Comparison of ENCODE assay signal across 9 cellular contexts in genomic region chrX:40877869-40878268, GRCh38.
DNase-seq lines count a peak whose midpoint lies in the region; ATAC-seq and TF ChIP-seq lines count a peak whose summit lies in the region.
"Had no signal": no experiment of that assay in that cellular context is flagged by ENCODE, and none has a peak within 500 bp of the region (broad histone marks: within the 10 kb centered on the region; RNA-seq: fewer than 3 reads in every experiment).

No MANE protein-coding gene starts in this region.

- H3K36me3 Mint-ChIP-seq in activated CD8-positive, alpha-beta T cell treated with anti-CD3 and anti-CD28 coated beads for 36 hours (ENCODE audit: low read depth) = no peaks in the 10 kb centered on the region
- H3K36me3 Mint-ChIP-seq: activated naive CD4-positive, alpha-beta T cell treated with anti-CD3 and anti-CD28 coated beads, Interleukin-2, amount 50 U/mL, for 24 hours had no signal

- peaks cover 3% of the 10 kb centered on the region for H3K4me1 Mint-ChIP-seq in activated CD8-positive, alpha-beta T cell treated with anti-CD3 and anti-CD28 coated beads for 36 hours (ENCODE audit: low read depth)

- H3K27me3 Mint-ChIP-seq in activated CD8-positive, alpha-beta T cell treated with anti-CD3 and anti-CD28 coated beads for 36 hours = no peaks in the 10 kb centered on the region
- H3K27me3 Mint-ChIP-seq: activated naive CD4-positive, alpha-beta T cell treated with anti-CD3 and anti-CD28 coated beads, Interleukin-2, amount 50 U/mL, for 24 hours had no signal

- H3K4me1 ChIP-seq in BE2C = no peaks in the 10 kb centered on the region
- H3K4me1 ChIP-seq in HAP-1 = peaks cover 28% of the 10 kb centered on the region

- intact Hi-C loops in activated CD8-positive, alpha-beta T cell treated with anti-CD3 and anti-CD28 coated beads for 36 hours (cut with micrococcal nuclease) = loop anchor here (10.0 kb wide), 1 partner anchor 237 kb away; no protein-coding TSS in a partner anchor

- CTCF ChIA-PET in activated CD8-positive, alpha-beta T cell treated with anti-CD3 and anti-CD28 coated beads for 36 hours (lab: Charles Lee) = interaction anchor here (0.9 to 2.1 kb wide), 8 partner anchors 14 to 382 kb away, joined by 3 to 17 read pairs (median 4); no protein-coding TSS in a partner anchor

- H3K36me3 ChIP-seq in BE2C (no peaks in the 10 kb centered on the region), HAP-1 (replicated peaks) (no peaks in the 10 kb centered on the region)

- in situ Hi-C loops in HAP-1 (cut with MboI; ENCODE audit: low sequenced_read_pairs) = no loop called here

- no peak for DNase-seq in BE2C
- peak; percentile 26 to 55 for DNase-seq in HAP-1 (ENCODE audit: low spot score in 2 of 2)
- no peak for DNase-seq in activated CD8-positive, alpha-beta T cell treated with anti-CD3 and anti-CD28 coated beads for 36 hours
- DNase-seq in left lobe of liver (ENCODE audit: low spot score) = no peak
- no peak for DNase-seq in activated T-cell treated with anti-CD3 and anti-CD28 coated beads, Interleukin-2, amount 50 U/mL, for 48 hours
- no peak for DNase-seq in stimulated activated CD4-positive, alpha-beta T cell treated with anti-CD3 and anti-CD28 coated beads, Interleukin-2, amount 100 ng/mL, for 48 hours

- no peak overlapping the region for H3K27ac Mint-ChIP-seq in activated CD8-positive, alpha-beta T cell treated with anti-CD3 and anti-CD28 coated beads for 36 hours
- H3K27ac Mint-ChIP-seq: activated naive CD4-positive, alpha-beta T cell treated with anti-CD3 and anti-CD28 coated beads, Interleukin-2, amount 50 U/mL, for 24 hours had no signal

- POLR2A ChIA-PET in activated CD8-positive, alpha-beta T cell treated with anti-CD3 and anti-CD28 coated beads for 36 hours (lab: Charles Lee) = no interaction called here

- no peak overlapping the region for H3K4me3 Mint-ChIP-seq in activated CD8-positive, alpha-beta T cell treated with anti-CD3 and anti-CD28 coated beads for 36 hours
- H3K4me3 Mint-ChIP-seq: activated naive CD4-positive, alpha-beta T cell treated with anti-CD3 and anti-CD28 coated beads, Interleukin-2, amount 50 U/mL, for 24 hours had no signal

- no peaks in the 10 kb centered on the region for H3K27me3 ChIP-seq in BE2C
- H3K27me3 ChIP-seq in HAP-1 (ENCODE audit: low read depth) = no peaks in the 10 kb centered on the region

- no peak for ATAC-seq in activated CD8-positive, alpha-beta T cell treated with anti-CD3 and anti-CD28 coated beads for 36 hours
- peak; percentile 68 for ATAC-seq in left lobe of liver
- ATAC-seq in HG02798 (IDR thresholded peaks at IDR 0.05; ENCODE audit: poor library complexity, unreplicated experiment) = no peak
- no peak for ATAC-seq in HG03439 (IDR thresholded peaks at IDR 0.05; ENCODE audit: unreplicated experiment)

- H3K9me3 ChIP-seq in BE2C (no peaks in the 10 kb centered on the region), HAP-1 (no peaks in the 10 kb centered on the region)

- peak; percentile 39 for TF ChIP-seq CTCF in BE2C (IDR thresholded peaks at IDR 0.05; ENCODE audit: low read depth, low read length)
- peak; percentile 43 for TF ChIP-seq CTCF in activated CD8-positive, alpha-beta T cell treated with anti-CD3 and anti-CD28 coated beads for 36 hours (IDR thresholded peaks at IDR 0.05)

- H3K4me3 ChIP-seq in BE2C (ENCODE audit: low read depth, low read length) (peak overlapping the region; percentile 37), HAP-1 (no peak overlapping the region)

- no peaks in the 10 kb centered on the region for H3K9me3 Mint-ChIP-seq in activated CD8-positive, alpha-beta T cell treated with anti-CD3 and anti-CD28 coated beads for 36 hours
- H3K9me3 Mint-ChIP-seq: activated naive CD4-positive, alpha-beta T cell treated with anti-CD3 and anti-CD28 coated beads, Interleukin-2, amount 50 U/mL, for 24 hours had no signal

Comparison
In these comparisons a context has a peak if more than half of its experiments do, and no peak if none do; other contexts are left out.
1. DNase-seq: peak in HAP-1 (2 of 2); none in BE2C (single experiment), activated CD8-positive, alpha-beta T cell treated with anti-CD3 and anti-CD28 coated beads for 36 hours (single experiment), left lobe of liver (single experiment), activated T-cell treated with anti-CD3 and anti-CD28 coated beads, Interleukin-2, amount 50 U/mL, for 48 hours (0 of 2) and stimulated activated CD4-positive, alpha-beta T cell treated with anti-CD3 and anti-CD28 coated beads, Interleukin-2, amount 100 ng/mL, for 48 hours (0 of 2).